In the genomic region with DNA sequence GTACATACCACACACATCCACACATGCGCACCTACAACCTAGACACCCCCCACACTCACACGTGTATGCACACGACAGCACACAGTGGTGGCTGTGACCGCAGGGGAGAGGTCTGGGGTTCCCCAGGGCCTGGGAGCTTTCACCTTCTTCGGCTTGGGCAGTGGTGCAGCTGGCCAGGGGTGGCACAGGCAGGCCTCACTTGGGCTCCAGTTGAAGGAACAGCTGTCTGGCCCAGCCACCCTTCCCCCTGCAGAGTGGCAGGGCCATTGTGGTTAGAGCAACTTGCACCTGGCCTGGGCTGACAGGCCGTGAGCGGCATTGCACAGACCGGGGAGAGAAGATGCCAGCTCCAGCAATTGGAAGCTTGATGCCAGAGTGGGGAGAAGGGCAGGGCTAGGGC, we compare ENCODE assay signal across 14 cellular contexts.
A peak's percentile ranks its signal among the peaks of the same experiment; 100 is the strongest.
DNase-seq lines count a peak whose midpoint lies in the region; ATAC-seq, FAIRE-seq and TF ChIP-seq lines count a peak whose summit lies in the region.
"Had no signal": no experiment of that assay in that cellular context is flagged by ENCODE, and none has a peak within 500 bp of the region (broad histone marks: within the 10 kb centered on the region; RNA-seq: fewer than 3 reads in every experiment).

No MANE protein-coding gene starts in this region.

- H3K9ac ChIP-seq in Karpas-422 (ENCODE audit: low read length): no peak overlapping the region
- H3K9ac ChIP-seq in GM12878 (ENCODE audit: control insufficient read depth, insufficient read depth, low read length): no peak overlapping the region

- peak overlapping the region; percentile 38 for H3K27ac Mint-ChIP-seq in stimulated activated naive B cell treated with anti-CD40 and anti-IgM and Interleukin-4, amounts not matched to agents 10 μg/mL and 1 μg/mL and 100 μg/mL, for 72 hours

- RAD21 ChIA-PET in GM12878 (lab: Charles Lee; ENCODE audit: unreplicated experiment): no interaction called here

- WGBS in right cardiac atrium: 83% methylated on average over 8 of the region's 8 CpGs
- 11% methylated on average over 6 of the region's 8 CpGs for WGBS in GM12878 (ENCODE audit: insufficient coverage, insufficient replicate concordance, low lambda C conversion rate, missing lambda C conversion rate)
- WGBS in small intestine, 3 donors: 64 to 73% (median 73%) methylated on average over 7 to 8 of the region's 8 CpGs

- in situ Hi-C loops in GM12878 (cut with MboI): no loop called here
- in situ Hi-C loops in GM13977 (cut with MboI; ENCODE audit: low pct_unique_long_range_greater_than_20kb, low sequenced_read_pairs, unreplicated experiment): loop anchor here (10.0 kb wide), 1 partner anchor 106 kb away; no protein-coding TSS in a partner anchor

- ATAC-seq in Right ventricle myocardium inferior: peak; percentile 51
- ATAC-seq in right cardiac atrium: no peak
- peak; percentile 91 for ATAC-seq in GM12878
- ATAC-seq in stimulated activated naive B cell treated with anti-CD40 and anti-IgM and Interleukin-4, amounts not matched to agents 10 μg/mL and 1 μg/mL and 100 μg/mL, for 72 hours (replicated peaks): peak; percentile 97

- H3K4me2 ChIP-seq in Karpas-422 (ENCODE audit: low read depth, low read length, poor library complexity, severe bottlenecking): no peak overlapping the region
- no peak overlapping the region for H3K4me2 ChIP-seq in GM12878 (ENCODE audit: control insufficient read depth, insufficient read depth)

- no peaks in the 10 kb centered on the region for H3K36me3 Mint-ChIP-seq in stimulated activated naive B cell treated with anti-CD40 and anti-IgM and Interleukin-4, amounts not matched to agents 10 μg/mL and 1 μg/mL and 100 μg/mL, for 72 hours

- H3K9me3 ChIP-seq in right cardiac atrium (ENCODE audit: control insufficient read depth, low read length): no peaks in the 10 kb centered on the region
- H3K9me3 ChIP-seq in Karpas-422 (ENCODE audit: low read length): no peaks in the 10 kb centered on the region
- H3K9me3 ChIP-seq in GM12878 (replicated peaks; ENCODE audit: control insufficient read depth, insufficient read depth, low read length): no peaks in the 10 kb centered on the region
- H3K9me3 ChIP-seq in small intestine (ENCODE audit: control insufficient read depth, low read depth): no peaks in the 10 kb centered on the region
- H3K9me3 ChIP-seq: thoracic aorta had no signal

- H3K36me3 ChIP-seq in Karpas-422 (ENCODE audit: insufficient read depth, low read length) (no peaks in the 10 kb centered on the region), GM12878 (ENCODE audit: control insufficient read depth in 2 of 2, insufficient read depth in 2 of 2, low read length in 1 of 2) (no peaks in the 10 kb centered on the region), small intestine (ENCODE audit: control insufficient read depth in 2 of 2, insufficient read depth in 2 of 2, low read length in 2 of 2) (no peaks in the 10 kb centered on the region)
- H3K36me3 ChIP-seq: thoracic aorta had no signal

- FAIRE-seq in GM12878 (lab: Jason Lieb, UNC): no peak
- FAIRE-seq in small intestine (lab: Jason Lieb, UNC): no peak
- FAIRE-seq: astrocyte, G401.6 had no signal

- intact Hi-C loops in Right ventricle myocardium inferior (cut with DNase I) (no loop called here), right cardiac atrium (cut with DNase I) (no loop called here), GM12878 (cut with micrococcal nuclease; ENCODE audit: unreplicated experiment) (no loop called here)

- TF ChIP-seq EP300 in GM12878 (IDR thresholded peaks at IDR 0.05; ENCODE audit: borderline replicate concordance in 1 of 2, control insufficient read depth in 1 of 2, low read depth in 2 of 2, low read length in 2 of 2): no peak

- no peak for DNase-seq in Right ventricle myocardium inferior (ENCODE audit: missing footprints)
- DNase-seq in right cardiac atrium: no peak
- DNase-seq in Karpas-422: peak; percentile 53
- DNase-seq in GM12878 (ENCODE audit: low read depth, low spot score): peak; percentile 21
- DNase-seq in stimulated activated naive B cell treated with anti-CD40 and anti-IgM and Interleukin-4, amounts not matched to agents 10 μg/mL and 1 μg/mL and 100 μg/mL, for 72 hours: peak; percentile 66
- no peak for DNase-seq in GM13977 (ENCODE audit: low spot score)
- no peak for DNase-seq in AG20443 (ENCODE audit: low spot score)
- DNase-seq in small intestine: no peak
- DNase-seq: NCI-H1105 treated with DMSO at 0.1 percent for 48 hours, OCI-M1, posterior cingulate gyrus had no signal

- TF ChIP-seq POLR2A in GM12878 (IDR thresholded peaks at IDR 0.05; ENCODE audit: low read depth, low read length): no peak

- no peak overlapping the region for H3K4me3 Mint-ChIP-seq in stimulated activated naive B cell treated with anti-CD40 and anti-IgM and Interleukin-4, amounts not matched to agents 10 μg/mL and 1 μg/mL and 100 μg/mL, for 72 hours

- peaks cover 13% of the 10 kb centered on the region in 2 donors for H3K4me1 Mint-ChIP-seq in stimulated activated naive B cell treated with anti-CD40 and anti-IgM and Interleukin-4, amounts not matched to agents 10 μg/mL and 1 μg/mL and 100 μg/mL, for 72 hours

- H3K9me3 Mint-ChIP-seq in stimulated activated naive B cell treated with anti-CD40 and anti-IgM and Interleukin-4, amounts not matched to agents 10 μg/mL and 1 μg/mL and 100 μg/mL, for 72 hours: no peaks in the 10 kb centered on the region

- H3K27ac ChIP-seq in right cardiac atrium (ENCODE audit: low read length) (no peak overlapping the region), Karpas-422 (ENCODE audit: low read length) (no peak overlapping the region), GM12878 (ENCODE audit: control insufficient read depth, insufficient read depth) (no peak overlapping the region), small intestine (ENCODE audit: low read depth in 1 of 2, low read length in 1 of 2) (no peak overlapping the region)
- H3K27ac ChIP-seq: thoracic aorta had no signal

- peaks cover 8 to 11% of the 10 kb centered on the region in 2 donors for H3K27me3 Mint-ChIP-seq in stimulated activated naive B cell treated with anti-CD40 and anti-IgM and Interleukin-4, amounts not matched to agents 10 μg/mL and 1 μg/mL and 100 μg/mL, for 72 hours

- H3K79me2 ChIP-seq in Karpas-422 (ENCODE audit: low read length): no peaks in the 10 kb centered on the region
- no peaks in the 10 kb centered on the region for H3K79me2 ChIP-seq in GM12878 (ENCODE audit: control insufficient read depth, insufficient read depth, low read length)

- H3K4me1 ChIP-seq in right cardiac atrium (ENCODE audit: control insufficient read depth, insufficient read depth, low read length) (no peaks in the 10 kb centered on the region), Karpas-422 (ENCODE audit: low read length) (peaks cover 10% of the 10 kb centered on the region), GM12878 (ENCODE audit: control insufficient read depth, insufficient read depth, low read length) (no peaks in the 10 kb centered on the region), small intestine (ENCODE audit: control insufficient read depth in 2 of 2, insufficient read depth in 1 of 2, low read depth in 1 of 2, low read length in 1 of 2) (no peaks in the 10 kb centered on the region)

- H3K4me3 ChIP-seq in right cardiac atrium (ENCODE audit: low read length) (no peak overlapping the region), Karpas-422 (ENCODE audit: low read length) (no peak overlapping the region), GM12878 (no peak overlapping the region), small intestine (ENCODE audit: low read depth in 1 of 2, low read length in 2 of 2) (no peak overlapping the region)
- H3K4me3 ChIP-seq: thoracic aorta had no signal

- H3K9me2 ChIP-seq in Karpas-422 (replicated peaks; ENCODE audit: insufficient read depth, low read length): no peaks in the 10 kb centered on the region

- CTCF ChIA-PET in GM12878 (lab: Yijun Ruan, JAX): no interaction called here

- POLR2A ChIA-PET in GM12878 (lab: Charles Lee): no interaction called here

- TF ChIP-seq CTCF in GM12878 (IDR thresholded peaks at IDR 0.05 in 2 of 3, conservative IDR thresholded peaks at IDR 0.05 in 1 of 3; ENCODE audit: control insufficient read depth in 2 of 3, extremely low read depth in 1 of 3, insufficient read depth in 1 of 3, low read depth in 3 of 3, low read length in 3 of 3): no peak
- no peak for TF ChIP-seq CTCF in GM13977 (IDR thresholded peaks at IDR 0.05; ENCODE audit: extremely low read depth, insufficient read depth, missing control alignments)

- H2AFZ ChIP-seq in Karpas-422 (ENCODE audit: low read length) (no peak overlapping the region), GM12878 (ENCODE audit: control insufficient read depth, low read depth, low read length) (no peak overlapping the region)

- SMC1A ChIA-PET in GM12878 (lab: Charles Lee; ENCODE audit: uncharacterized antibody, unreplicated experiment): no interaction called here

- no peaks in the 10 kb centered on the region for H4K20me1 ChIP-seq in Karpas-422 (ENCODE audit: insufficient read depth, low read depth, low read length)
- no peaks in the 10 kb centered on the region for H4K20me1 ChIP-seq in GM12878 (ENCODE audit: control insufficient read depth, insufficient read depth)

- H3K27me3 ChIP-seq in right cardiac atrium (ENCODE audit: control insufficient read depth, insufficient read depth): no peaks in the 10 kb centered on the region
- no peaks in the 10 kb centered on the region for H3K27me3 ChIP-seq in Karpas-422 (ENCODE audit: low read length)
- H3K27me3 ChIP-seq in GM12878 (replicated peaks in 1 of 2; ENCODE audit: control insufficient read depth in 2 of 2, insufficient read depth in 2 of 2, low read length in 1 of 2): peaks cover 0 to 3% of the 10 kb centered on the region in 2 experiments; a peak in 2 of 4 replicates
- H3K27me3 ChIP-seq in small intestine (ENCODE audit: control insufficient read depth in 2 of 2, insufficient read depth in 2 of 2, low read length in 2 of 2): no peaks in the 10 kb centered on the region

- BruUV-seq in GM12878 (replicated peaks; lab: Mats Ljungman, UMichigan): no TSS peak

- TF ChIP-seq RAD21 in GM12878 (IDR thresholded peaks at IDR 0.05; ENCODE audit: insufficient read depth, low read depth, low read length): no peak

TF ChIP-seq in GM12878, 131 proteins besides CTCF, POLR2A, EP300 and RAD21 (continues in another document):
- peak; percentile 89 for TF ChIP-seq TCF3 (IDR thresholded peaks at IDR 0.05; ENCODE audit: borderline replicate concordance, insufficient read depth, low read depth, low read length)
- no peak for TF ChIP-seq NR2F1 (conservative IDR thresholded peaks at IDR 0.05)
- TF ChIP-seq IKZF1 (conservative IDR thresholded peaks at IDR 0.05): peak; percentile 38; the same call in 1 of the 2 replicates
- peak; percentile 62 to 80; a peak in 2 of 4 replicates for TF ChIP-seq BHLHE40 (IDR thresholded peaks at IDR 0.05; ENCODE audit: borderline replicate concordance in 1 of 2, low read depth in 2 of 2, low read length in 1 of 2)
- TF ChIP-seq MTA3 (IDR thresholded peaks at IDR 0.05; ENCODE audit: borderline replicate concordance, low read length): no peak
- 0 out of 2 replicates have a peak, but pooled peaks have one; percentile 42 for TF ChIP-seq CBFB (IDR thresholded peaks at IDR 0.05; ENCODE audit: low read depth)
- peak; percentile 89 for TF ChIP-seq TCF12 (IDR thresholded peaks at IDR 0.05; ENCODE audit: low read depth, low read length)
- TF ChIP-seq MYB (IDR thresholded peaks at IDR 0.05; ENCODE audit: borderline replicate concordance, low read depth, low read length): no peak

Comparison
In these comparisons a context has a peak if more than half of its experiments do, and no peak if none do; other contexts are left out.
1. ATAC-seq: peak in Right ventricle myocardium inferior (single experiment), GM12878 (single experiment) and stimulated activated naive B cell treated with anti-CD40 and anti-IgM and Interleukin-4, amounts not matched to agents 10 μg/mL and 1 μg/mL and 100 μg/mL, for 72 hours (2 of 2); none in right cardiac atrium (0 of 2).
2. DNase-seq: peak in Karpas-422 (single experiment), GM12878 (single experiment) and stimulated activated naive B cell treated with anti-CD40 and anti-IgM and Interleukin-4, amounts not matched to agents 10 μg/mL and 1 μg/mL and 100 μg/mL, for 72 hours (single experiment); none in Right ventricle myocardium inferior (single experiment), right cardiac atrium (0 of 3), GM13977 (single experiment), AG20443 (single experiment) and small intestine (single experiment).